Comparison of ENCODE assay signal across 8 cellular contexts in the genomic region with DNA sequence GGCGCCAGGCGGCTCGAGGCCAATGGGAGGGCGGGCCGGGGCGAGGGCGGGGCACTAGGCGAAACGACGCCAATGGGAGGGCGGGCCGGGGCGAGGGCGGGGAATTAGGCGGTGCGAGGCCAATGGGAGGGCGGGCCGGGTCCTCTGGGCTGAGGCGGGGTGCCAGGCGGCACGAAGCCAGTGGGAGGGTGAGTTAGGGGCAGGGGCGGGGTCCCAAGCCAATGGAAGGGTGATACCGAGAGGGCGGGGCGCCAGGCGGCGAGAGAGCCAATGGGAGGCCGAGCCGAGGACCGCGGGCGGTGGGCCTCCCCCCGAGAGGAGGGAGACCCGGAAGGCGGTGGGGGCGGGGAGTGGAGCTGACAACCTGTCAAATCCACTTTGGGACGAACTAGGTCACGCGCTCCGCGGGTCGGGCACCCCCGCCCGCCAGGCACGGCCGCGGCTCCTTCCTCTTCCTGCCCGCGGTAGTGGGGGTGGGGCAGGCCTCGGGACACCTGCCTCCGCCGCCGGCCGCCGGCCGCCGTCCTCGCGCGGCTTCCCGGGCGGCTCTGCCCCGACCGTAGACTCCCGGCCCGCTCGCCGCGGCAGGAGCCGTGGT. TPM values are rescaled to one million over a fixed set of nuclear protein-coding genes. Genes with fewer than 3 reads are reported as not detected.
DNase-seq lines count a peak whose midpoint lies in the region; ATAC-seq and TF ChIP-seq lines count a peak whose summit lies in the region.

No MANE protein-coding gene starts in this region.

- peak; percentile 84 to 97 for TF ChIP-seq POLR2A in Peyer's patch (IDR thresholded peaks at IDR 0.05)

- H3K36me3 ChIP-seq in DND-41 (ENCODE audit: insufficient read depth, low read length) (no peaks in the 10 kb centered on the region; the same call in 1 of the 2 replicates), KOPT-K1 (ENCODE audit: insufficient read depth, low read length) (no peaks in the 10 kb centered on the region), Peyer's patch (no peaks in the 10 kb centered on the region)

- no peak overlapping the region for H3K27ac Mint-ChIP-seq in activated T-helper 1 cell treated with anti-CD3 and anti-CD28 coated beads, Interleukin-12 subunit alpha, Interleukin-12 subunit beta, Interleukin-2, Interleukin-4 antibody, amounts not matched to agents 30 ng/mL and 10 ng/mL and 1 ng/mL, durations not matched to agents 14 hours and 24 hours and 36 hours
- H3K27ac Mint-ChIP-seq in naive B cell: peak overlapping the region in 5 of 6 donors; percentile 73 to 94 (median 76)
- H3K27ac Mint-ChIP-seq in stimulated activated effector memory CD8-positive, alpha-beta T cell treated with anti-CD3 and anti-CD28 coated beads, Interleukin-12 subunit alpha, Interleukin-12 subunit beta, amount 100 ng/mL, for 72 hours: peak overlapping the region; percentile 89

- TF ChIP-seq CTCF in DND-41 (IDR thresholded peaks at IDR 0.05; ENCODE audit: borderline replicate concordance, extremely low read depth, low read length, poor library complexity, severe bottlenecking) (no peak), Peyer's patch (IDR thresholded peaks at IDR 0.05) (no peak)

- H3K4me1 ChIP-seq in DND-41 (ENCODE audit: insufficient read depth, low read length): peaks cover 18% of the 10 kb centered on the region
- H3K4me1 ChIP-seq in Peyer's patch: peaks cover 0 to 11% (median 2%) of the 10 kb centered on the region in 4 donors

- H2AFZ ChIP-seq in DND-41 (ENCODE audit: low read depth, low read length): peak overlapping the region; percentile 100

- intact Hi-C loops in activated T-helper 1 cell treated with anti-CD3 and anti-CD28 coated beads, Interleukin-12 subunit alpha, Interleukin-12 subunit beta, Interleukin-2, Interleukin-4 antibody, amounts not matched to agents 30 ng/mL and 10 ng/mL and 1 ng/mL, durations not matched to agents 14 hours and 24 hours and 36 hours (cut with micrococcal nuclease): loop anchor here (1.0 to 5.0 kb wide), 7 partner anchors 28 to 439 kb away; partner anchors contain the start of genes GALNT11, KMT2C and XRCC2

- peak; percentile 88 for ATAC-seq in DND-41 (ENCODE audit: insufficient read depth, low read depth)
- ATAC-seq in GM21825 (IDR thresholded peaks at IDR 0.05; ENCODE audit: unreplicated experiment): peak; percentile 91
- ATAC-seq in naive B cell (ENCODE audit: low read depth in 2 of 2): peak; percentile 82 to 84
- peak; percentile 93 for ATAC-seq in stimulated activated effector memory CD8-positive, alpha-beta T cell treated with anti-CD3 and anti-CD28 coated beads, Interleukin-12 subunit alpha, Interleukin-12 subunit beta, amount 100 ng/mL, for 72 hours

- H3K27ac ChIP-seq in DND-41 (ENCODE audit: low read length) (peak overlapping the region; percentile 99), KOPT-K1 (ENCODE audit: low read depth, low read length, poor library complexity, severe bottlenecking) (peak overlapping the region; percentile 100), Peyer's patch (peak overlapping the region; percentile 100)

- H3K4me3 Mint-ChIP-seq in activated T-helper 1 cell treated with anti-CD3 and anti-CD28 coated beads, Interleukin-12 subunit alpha, Interleukin-12 subunit beta, Interleukin-2, Interleukin-4 antibody, amounts not matched to agents 30 ng/mL and 10 ng/mL and 1 ng/mL, durations not matched to agents 14 hours and 24 hours and 36 hours: peak overlapping the region; percentile 92
- H3K4me3 Mint-ChIP-seq in naive B cell: peak overlapping the region; percentile 88 to 97 (median 92)
- H3K4me3 Mint-ChIP-seq in stimulated activated effector memory CD8-positive, alpha-beta T cell treated with anti-CD3 and anti-CD28 coated beads, Interleukin-12 subunit alpha, Interleukin-12 subunit beta, amount 100 ng/mL, for 72 hours: peak overlapping the region; percentile 86

- no peaks in the 10 kb centered on the region for H3K27me3 ChIP-seq in DND-41 (ENCODE audit: insufficient read depth, low read length, poor library complexity)
- H3K27me3 ChIP-seq in Peyer's patch: no peaks in the 10 kb centered on the region

- peak overlapping the region; percentile 93 for H3K4me2 ChIP-seq in DND-41 (ENCODE audit: insufficient read depth, low read length)

- H3K4me3 ChIP-seq in DND-41 (ENCODE audit: low read depth in 1 of 2, low read length in 2 of 2) (peak overlapping the region; percentile 84 to 94), Peyer's patch (peak overlapping the region; percentile 95 to 100 (median 97))

- H3K36me3 Mint-ChIP-seq in activated T-helper 1 cell treated with anti-CD3 and anti-CD28 coated beads, Interleukin-12 subunit alpha, Interleukin-12 subunit beta, Interleukin-2, Interleukin-4 antibody, amounts not matched to agents 30 ng/mL and 10 ng/mL and 1 ng/mL, durations not matched to agents 14 hours and 24 hours and 36 hours (ENCODE audit: low read depth): no peaks in the 10 kb centered on the region
- H3K36me3 Mint-ChIP-seq in naive B cell: no peaks in the 10 kb centered on the region
- H3K36me3 Mint-ChIP-seq in stimulated activated effector memory CD8-positive, alpha-beta T cell treated with anti-CD3 and anti-CD28 coated beads, Interleukin-12 subunit alpha, Interleukin-12 subunit beta, amount 100 ng/mL, for 72 hours: peaks cover 5% of the 10 kb centered on the region

- H3K4me1 Mint-ChIP-seq in activated T-helper 1 cell treated with anti-CD3 and anti-CD28 coated beads, Interleukin-12 subunit alpha, Interleukin-12 subunit beta, Interleukin-2, Interleukin-4 antibody, amounts not matched to agents 30 ng/mL and 10 ng/mL and 1 ng/mL, durations not matched to agents 14 hours and 24 hours and 36 hours (ENCODE audit: low read depth): peaks cover 10% of the 10 kb centered on the region
- H3K4me1 Mint-ChIP-seq in naive B cell: peaks cover 15 to 32% (median 21%) of the 10 kb centered on the region in 3 donors
- H3K4me1 Mint-ChIP-seq in stimulated activated effector memory CD8-positive, alpha-beta T cell treated with anti-CD3 and anti-CD28 coated beads, Interleukin-12 subunit alpha, Interleukin-12 subunit beta, amount 100 ng/mL, for 72 hours: no peaks in the 10 kb centered on the region

- H3K79me2 ChIP-seq in DND-41 (ENCODE audit: insufficient read depth, low read length): peaks cover 7% of the 10 kb centered on the region

- H3K9me3 ChIP-seq in DND-41 (ENCODE audit: insufficient read depth, low read length, severe bottlenecking) (no peaks in the 10 kb centered on the region), KOPT-K1 (ENCODE audit: insufficient read depth, low read length, poor library complexity, severe bottlenecking) (no peaks in the 10 kb centered on the region), Peyer's patch (no peaks in the 10 kb centered on the region)

- H3K9me3 Mint-ChIP-seq in activated T-helper 1 cell treated with anti-CD3 and anti-CD28 coated beads, Interleukin-12 subunit alpha, Interleukin-12 subunit beta, Interleukin-2, Interleukin-4 antibody, amounts not matched to agents 30 ng/mL and 10 ng/mL and 1 ng/mL, durations not matched to agents 14 hours and 24 hours and 36 hours: no peaks in the 10 kb centered on the region
- peaks cover 0 to 2% (median 0%) of the 10 kb centered on the region in 7 donors for H3K9me3 Mint-ChIP-seq in naive B cell
- no peaks in the 10 kb centered on the region for H3K9me3 Mint-ChIP-seq in stimulated activated effector memory CD8-positive, alpha-beta T cell treated with anti-CD3 and anti-CD28 coated beads, Interleukin-12 subunit alpha, Interleukin-12 subunit beta, amount 100 ng/mL, for 72 hours

- no peaks in the 10 kb centered on the region for H4K20me1 ChIP-seq in DND-41 (ENCODE audit: insufficient read depth, low read length)

- DNase-seq in DND-41 (peak; percentile 100), Peyer's patch (peak; percentile 100), fibroblast of gingiva (ENCODE audit: low read depth) (peak; percentile 100), naive B cell (peak; percentile 100)
- peak; percentile 100 for DNase-seq in activated T-helper 1 cell treated with anti-CD3 and anti-CD28 coated beads, Interleukin-12 subunit alpha, Interleukin-12 subunit beta, Interleukin-2, Interleukin-4 antibody, amounts not matched to agents 30 ng/mL and 10 ng/mL and 1 ng/mL, durations not matched to agents 14 hours and 24 hours and 36 hours (ENCODE audit: low spot score)
- peak; percentile 97 to 100 for DNase-seq in stimulated activated effector memory CD8-positive, alpha-beta T cell treated with anti-CD3 and anti-CD28 coated beads, Interleukin-12 subunit alpha, Interleukin-12 subunit beta, amount 100 ng/mL, for 72 hours (ENCODE audit: low spot score in 2 of 2)

- peak overlapping the region; percentile 100 for H3K9ac ChIP-seq in DND-41 (ENCODE audit: low read depth, low read length)

- peaks cover 3% of the 10 kb centered on the region for H3K27me3 Mint-ChIP-seq in activated T-helper 1 cell treated with anti-CD3 and anti-CD28 coated beads, Interleukin-12 subunit alpha, Interleukin-12 subunit beta, Interleukin-2, Interleukin-4 antibody, amounts not matched to agents 30 ng/mL and 10 ng/mL and 1 ng/mL, durations not matched to agents 14 hours and 24 hours and 36 hours (ENCODE audit: insufficient read depth)
- H3K27me3 Mint-ChIP-seq in naive B cell: no peaks in the 10 kb centered on the region

RNA-seq across cellular contexts. Expression of gene KMT2C, which starts 28.0 kb away (rescaled TPM):
- 100 to 1,000 TPM in 3 of 4 donors, 10 to 100 TPM in 1; 84.2 to 185 (median 111) TPM for total RNA-seq in Peyer's patch
- total RNA-seq in activated T-helper 1 cell treated with anti-CD3 and anti-CD28 coated beads, Interleukin-12 subunit alpha, Interleukin-12 subunit beta, Interleukin-2, Interleukin-4 antibody, amounts not matched to agents 30 ng/mL and 10 ng/mL and 1 ng/mL, durations not matched to agents 14 hours and 24 hours and 36 hours: 59.5 and 64.2 TPM in 2 replicates
- 10 to 100 TPM in 5 of 6 donors, 1 to 10 TPM in 1; 9.3 to 34.0 (median 16.3) TPM for polyA plus RNA-seq in naive B cell (ENCODE audit: low read depth in 6 of 6)

Comparison
In these comparisons a context has a peak if more than half of its experiments do, and no peak if none do; other contexts are left out.
1. Peak in every context shown above with its lines: DNase-seq, ATAC-seq, H3K4me3 ChIP-seq and H3K27ac ChIP-seq.